Comparison of ENCODE assay signal across 1 cellular context in genomic region chr16:28120754-28121153, GRCh38.
TF ChIP-seq lines count a peak whose summit lies in the region.

No MANE protein-coding gene starts in this region.

TF ChIP-seq in K562, 482 proteins besides CTCF, POLR2A, EP300 and RAD21 (continued from another document):
- TF ChIP-seq, protein P1, sequence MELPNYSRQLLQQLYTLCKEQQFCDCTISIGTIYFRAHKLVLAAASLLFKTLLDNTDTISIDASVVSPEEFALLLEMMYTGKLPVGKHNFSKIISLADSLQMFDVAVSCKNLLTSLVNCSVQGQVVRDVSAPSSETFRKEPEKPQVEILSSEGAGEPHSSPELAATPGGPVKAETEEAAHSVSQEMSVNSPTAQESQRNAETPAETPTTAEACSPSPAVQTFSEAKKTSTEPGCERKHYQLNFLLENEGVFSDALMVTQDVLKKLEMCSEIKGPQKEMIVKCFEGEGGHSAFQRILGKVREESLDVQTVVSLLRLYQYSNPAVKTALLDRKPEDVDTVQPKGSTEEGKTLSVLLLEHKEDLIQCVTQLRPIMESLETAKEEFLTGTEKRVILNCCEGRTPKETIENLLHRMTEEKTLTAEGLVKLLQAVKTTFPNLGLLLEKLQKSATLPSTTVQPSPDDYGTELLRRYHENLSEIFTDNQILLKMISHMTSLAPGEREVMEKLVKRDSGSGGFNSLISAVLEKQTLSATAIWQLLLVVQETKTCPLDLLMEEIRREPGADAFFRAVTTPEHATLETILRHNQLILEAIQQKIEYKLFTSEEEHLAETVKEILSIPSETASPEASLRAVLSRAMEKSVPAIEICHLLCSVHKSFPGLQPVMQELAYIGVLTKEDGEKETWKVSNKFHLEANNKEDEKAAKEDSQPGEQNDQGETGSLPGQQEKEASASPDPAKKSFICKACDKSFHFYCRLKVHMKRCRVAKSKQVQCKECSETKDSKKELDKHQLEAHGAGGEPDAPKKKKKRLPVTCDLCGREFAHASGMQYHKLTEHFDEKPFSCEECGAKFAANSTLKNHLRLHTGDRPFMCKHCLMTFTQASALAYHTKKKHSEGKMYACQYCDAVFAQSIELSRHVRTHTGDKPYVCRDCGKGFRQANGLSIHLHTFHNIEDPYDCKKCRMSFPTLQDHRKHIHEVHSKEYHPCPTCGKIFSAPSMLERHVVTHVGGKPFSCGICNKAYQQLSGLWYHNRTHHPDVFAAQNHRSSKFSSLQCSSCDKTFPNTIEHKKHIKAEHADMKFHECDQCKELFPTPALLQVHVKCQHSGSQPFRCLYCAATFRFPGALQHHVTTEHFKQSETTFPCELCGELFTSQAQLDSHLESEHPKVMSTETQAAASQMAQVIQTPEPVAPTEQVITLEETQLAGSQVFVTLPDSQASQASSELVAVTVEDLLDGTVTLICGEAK (IDR thresholded peaks at IDR 0.05): peak; percentile 92
- TF ChIP-seq, protein P1 (CRISPR knock-in tag; IDR thresholded peaks at IDR 0.05): peak; percentile 87
- TF ChIP-seq, protein P2, sequence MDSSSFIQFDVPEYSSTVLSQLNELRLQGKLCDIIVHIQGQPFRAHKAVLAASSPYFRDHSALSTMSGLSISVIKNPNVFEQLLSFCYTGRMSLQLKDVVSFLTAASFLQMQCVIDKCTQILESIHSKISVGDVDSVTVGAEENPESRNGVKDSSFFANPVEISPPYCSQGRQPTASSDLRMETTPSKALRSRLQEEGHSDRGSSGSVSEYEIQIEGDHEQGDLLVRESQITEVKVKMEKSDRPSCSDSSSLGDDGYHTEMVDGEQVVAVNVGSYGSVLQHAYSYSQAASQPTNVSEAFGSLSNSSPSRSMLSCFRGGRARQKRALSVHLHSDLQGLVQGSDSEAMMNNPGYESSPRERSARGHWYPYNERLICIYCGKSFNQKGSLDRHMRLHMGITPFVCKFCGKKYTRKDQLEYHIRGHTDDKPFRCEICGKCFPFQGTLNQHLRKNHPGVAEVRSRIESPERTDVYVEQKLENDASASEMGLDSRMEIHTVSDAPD (CRISPR knock-in tag; IDR thresholded peaks at IDR 0.05): no peak
- TF ChIP-seq, protein P3, sequence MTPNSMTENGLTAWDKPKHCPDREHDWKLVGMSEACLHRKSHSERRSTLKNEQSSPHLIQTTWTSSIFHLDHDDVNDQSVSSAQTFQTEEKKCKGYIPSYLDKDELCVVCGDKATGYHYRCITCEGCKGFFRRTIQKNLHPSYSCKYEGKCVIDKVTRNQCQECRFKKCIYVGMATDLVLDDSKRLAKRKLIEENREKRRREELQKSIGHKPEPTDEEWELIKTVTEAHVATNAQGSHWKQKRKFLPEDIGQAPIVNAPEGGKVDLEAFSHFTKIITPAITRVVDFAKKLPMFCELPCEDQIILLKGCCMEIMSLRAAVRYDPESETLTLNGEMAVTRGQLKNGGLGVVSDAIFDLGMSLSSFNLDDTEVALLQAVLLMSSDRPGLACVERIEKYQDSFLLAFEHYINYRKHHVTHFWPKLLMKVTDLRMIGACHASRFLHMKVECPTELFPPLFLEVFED (CRISPR knock-in tag; conservative IDR thresholded peaks at IDR 0.05): no peak
- no peak for TF ChIP-seq ARID3A (IDR thresholded peaks at IDR 0.05; ENCODE audit: borderline replicate concordance, low read depth, low read length)
- TF ChIP-seq L3MBTL2 (IDR thresholded peaks at IDR 0.05): no peak
- TF ChIP-seq ZNF407 (IDR thresholded peaks at IDR 0.05; ENCODE audit: low read depth): no peak
- TF ChIP-seq GABPB2 (CRISPR knock-in tag; conservative IDR thresholded peaks at IDR 0.05): no peak
